In the genomic region with DNA sequence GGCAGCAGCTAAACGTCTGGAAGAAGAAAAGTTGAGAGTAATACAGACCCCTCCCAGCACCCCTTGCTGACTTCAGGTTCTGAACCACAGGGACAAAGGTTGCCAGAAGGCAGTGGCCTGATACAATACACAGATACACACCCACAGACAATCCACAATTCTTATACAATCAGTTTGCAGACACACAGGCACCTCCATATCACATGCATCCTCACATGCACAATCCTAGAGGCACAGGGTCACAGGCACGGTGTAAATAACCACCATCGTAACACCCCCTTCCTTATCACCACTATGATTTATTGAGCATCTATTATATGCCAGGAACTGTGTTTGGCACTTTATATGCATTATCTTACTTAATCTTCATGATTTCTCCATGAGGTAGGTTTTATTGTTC, we compare ENCODE assay signal across 25 cellular contexts. TPM values are rescaled to one million over a fixed set of nuclear protein-coding genes. Genes with fewer than 3 reads are reported as not detected.
"Had no signal": no experiment of that assay in that cellular context is flagged by ENCODE, and none has a peak within 500 bp of the region (broad histone marks: within the 10 kb centered on the region; RNA-seq: fewer than 3 reads in every experiment).

No MANE protein-coding gene starts in this region.

- H3K4me3 Mint-ChIP-seq: activated CD8-positive, alpha-beta T cell treated with anti-CD3 and anti-CD28 coated beads for 36 hours; activated naive CD4-positive, alpha-beta T cell treated with anti-CD3 and anti-CD28 coated beads, Interleukin-2, amount 10 ng/mL, durations not matched to agents 7 days and 5 days; activated naive CD8-positive, alpha-beta T cell treated with anti-CD3 and anti-CD28 coated beads for 36 hours; activated T-cell treated with anti-CD3 and anti-CD28 coated beads, Interleukin-2, amount 50 U/mL, for 72 hours; T-helper 1 cell treated with Interleukin-12 subunit alpha and Interleukin-12 subunit beta and Interleukin-4 antibody, amounts not matched to agents 30 μg/mL and 1 μg/mL, for 36 hours had no signal

- H3K9me3 Mint-ChIP-seq: activated CD8-positive, alpha-beta T cell treated with anti-CD3 and anti-CD28 coated beads for 36 hours; activated naive CD4-positive, alpha-beta T cell treated with anti-CD3 and anti-CD28 coated beads, Interleukin-2, amount 10 ng/mL, durations not matched to agents 7 days and 5 days; activated naive CD8-positive, alpha-beta T cell treated with anti-CD3 and anti-CD28 coated beads for 36 hours; activated T-cell treated with anti-CD3 and anti-CD28 coated beads, Interleukin-2, amount 50 U/mL, for 72 hours; activated T-helper 2 cell treated with anti-CD3 and anti-CD28 coated beads, Interferon-gamma antibody, Interleukin-2, Interleukin-4, amounts not matched to agents 10 μg/mL and 5 μg/mL and 100 μg/mL, durations not matched to agents 14 hours and 24 hours and 36 hours; T-helper 1 cell treated with Interleukin-12 subunit alpha and Interleukin-12 subunit beta and Interleukin-4 antibody, amounts not matched to agents 30 μg/mL and 1 μg/mL, for 36 hours had no signal

- H3K36me3 ChIP-seq: SJCRH30 had no signal

- FAIRE-seq: K562 had no signal

- DNase-seq: activated CD4-positive, alpha-beta T cell treated with anti-CD3 and anti-CD28 coated beads for 4 hours; activated CD8-positive, alpha-beta memory T cell treated with anti-CD3 and anti-CD28 coated beads, Interleukin-2, amount 50 U/mL, for 4 hours; activated CD8-positive, alpha-beta T cell treated with anti-CD3 and anti-CD28 coated beads for 36 hours; activated gamma-delta T cell treated with Interleukin-2 at 50 U/mL for 16 hours; activated naive CD4-positive, alpha-beta T cell treated with anti-CD3 and anti-CD28 coated beads, Interleukin-2, amount 10 ng/mL, durations not matched to agents 7 days and 5 days; activated naive CD8-positive, alpha-beta T cell treated with anti-CD3 and anti-CD28 coated beads for 36 hours; activated T-cell treated with anti-CD3 and anti-CD28 coated beads, Interleukin-2, amount 50 U/mL, for 72 hours; Karpas-422; MM.1S; NCI-H1105; NCI-H1436; NCI-H1694 treated with DMSO at 0.1 percent for 48 hours; NCI-H2029 treated with DMSO at 0.1 percent for 48 hours; NCI-H345; NCI-H510A; NCI-H526 treated with DMSO at 0.1 percent for 48 hours; NCI-H82; NK-92 treated with Interleukin-12 subunit alpha and Interleukin-12 subunit beta, amount 100 ng/mL, for 24 hours; Right ventricle myocardium superior; RPMI8226; SJCRH30; SK-N-SH had no signal

- H3K36me3 Mint-ChIP-seq: activated naive CD4-positive, alpha-beta T cell treated with anti-CD3 and anti-CD28 coated beads, Interleukin-2, amount 10 ng/mL, durations not matched to agents 7 days and 5 days; activated naive CD8-positive, alpha-beta T cell treated with anti-CD3 and anti-CD28 coated beads for 36 hours had no signal

- H3K27ac Mint-ChIP-seq: activated CD8-positive, alpha-beta T cell treated with anti-CD3 and anti-CD28 coated beads for 36 hours; activated naive CD4-positive, alpha-beta T cell treated with anti-CD3 and anti-CD28 coated beads, Interleukin-2, amount 10 ng/mL, durations not matched to agents 7 days and 5 days; activated naive CD8-positive, alpha-beta T cell treated with anti-CD3 and anti-CD28 coated beads for 36 hours; activated T-cell treated with anti-CD3 and anti-CD28 coated beads, Interleukin-2, amount 50 U/mL, for 72 hours; activated T-helper 2 cell treated with anti-CD3 and anti-CD28 coated beads, Interferon-gamma antibody, Interleukin-2, Interleukin-4, amounts not matched to agents 10 μg/mL and 5 μg/mL and 100 μg/mL, durations not matched to agents 14 hours and 24 hours and 36 hours; T-helper 1 cell treated with Interleukin-12 subunit alpha and Interleukin-12 subunit beta and Interleukin-4 antibody, amounts not matched to agents 30 μg/mL and 1 μg/mL, for 36 hours had no signal

- H3K4me3 ChIP-seq: K562, SJCRH30 had no signal

RNA-seq across cellular contexts. Expression of a gene that starts 8.2 kb away (rescaled TPM):
- total RNA-seq: activated CD8-positive, alpha-beta T cell treated with anti-CD3 and anti-CD28 coated beads for 36 hours; activated naive CD8-positive, alpha-beta T cell treated with anti-CD3 and anti-CD28 coated beads for 36 hours; activated T-cell treated with anti-CD3 and anti-CD28 coated beads, Interleukin-2, amount 50 U/mL, for 72 hours; activated T-helper 2 cell treated with anti-CD3 and anti-CD28 coated beads, Interferon-gamma antibody, Interleukin-2, Interleukin-4, amounts not matched to agents 10 μg/mL and 5 μg/mL and 100 μg/mL, durations not matched to agents 14 hours and 24 hours and 36 hours; K562 had no signal

RNA-seq across cellular contexts. Expression of a gene that starts 47.5 kb away (rescaled TPM):
- total RNA-seq: K562, Right ventricle myocardium superior, SJCRH30 had no signal
